15 cellular contexts compared by ENCODE assay signal in genomic region chr6:88376197-88376596, GRCh38.
"Had no signal": no experiment of that assay in that cellular context is flagged by ENCODE, and none has a peak within 500 bp of the region (broad histone marks: within the 10 kb centered on the region; RNA-seq: fewer than 3 reads in every experiment).

No MANE protein-coding gene starts in this region.

- H3K4me3 ChIP-seq: dorsolateral prefrontal cortex, esophagus muscularis mucosa, lung, vagina had no signal

- H3K9me3 ChIP-seq: esophagus muscularis mucosa, vagina had no signal

- H3K27ac ChIP-seq: vagina had no signal

- H3K36me3 ChIP-seq: esophagus muscularis mucosa, vagina had no signal

- H3K27me3 ChIP-seq: dorsolateral prefrontal cortex, esophagus muscularis mucosa, vagina had no signal

- DNase-seq: activated CD4-positive, alpha-beta T cell treated with anti-CD3 and anti-CD28 coated beads, Interleukin-2, amount 10 ng/mL, durations not matched to agents 24 days and 14 days; activated naive CD4-positive, alpha-beta T cell treated with anti-CD3 and anti-CD28 coated beads, Interleukin-2, amount 10 ng/mL, durations not matched to agents 7 days and 5 days; activated T-cell treated with anti-CD3 and anti-CD28 coated beads for 4 hours; dorsolateral prefrontal cortex; immature natural killer cell; left cardiac atrium; occipital lobe; stimulated activated CD4-positive, alpha-beta T cell treated with anti-CD3 and anti-CD28 coated beads, Interleukin-12 subunit alpha, Interleukin-12 subunit beta, amount 100 ng/mL, for 4 hours; stimulated activated naive CD4-positive, alpha-beta T cell treated with Interleukin-2 at 50 U/mL for 16 hours had no signal

- ATAC-seq: activated T-helper 17 cell treated with anti-CD3 and anti-CD28 coated beads, Interleukin-2, amount 50 U/mL, for 72 hours; natural killer cell treated with Interleukin-12 subunit alpha and Interleukin-12 subunit beta and Interleukin-15 and Interleukin-18, amount 100 ng/mL, for 72 hours; WTC11 had no signal
